8 cellular contexts compared by ENCODE assay signal in genomic region chr17:81512984-81513668, GRCh38. TPM values are rescaled to one million over a fixed set of nuclear protein-coding genes. Genes with fewer than 3 reads are reported as not detected.
DNase-seq lines count a peak whose midpoint lies in the region; ATAC-seq, FAIRE-seq and TF ChIP-seq lines count a peak whose summit lies in the region.

No MANE protein-coding gene starts in this region.

- peak overlapping the region; percentile 88 for H3K4me3 Mint-ChIP-seq in activated CD8-positive, alpha-beta T cell treated with anti-CD3 and anti-CD28 coated beads, Interleukin-2, amount 10 ng/mL, durations not matched to agents 7 days and 5 days

- dilution Hi-C loops in endothelial cell of umbilical vein (cut with MboI; ENCODE audit: extremely low pct_ligation_motif_present, low sequenced_read_pairs) = no loop called here

- H3K4me3 ChIP-seq in BLaER1 (peak overlapping the region; percentile 97), endothelial cell of umbilical vein (replicated peaks in 1 of 3; ENCODE audit: insufficient read depth in 1 of 3, low read depth in 1 of 3, low read length in 3 of 3) (peak overlapping the region in 2 of 3 experiments; percentile 39 to 55), mucosa of rectum (ENCODE audit: low read length in 2 of 2) (peak overlapping the region; percentile 77 to 81), suprapubic skin (peak overlapping the region; percentile 96)

- POLR2A ChIA-PET in activated CD8-positive, alpha-beta T cell treated with anti-CD3 and anti-CD28 coated beads, Interleukin-2, amount 10 ng/mL, durations not matched to agents 7 days and 5 days (lab: Charles Lee) = interaction anchor here (0.9 to 3.0 kb wide), 6 partner anchors 8 to 356 kb away, joined by 3 to 13 read pairs (median 4); no protein-coding TSS in a partner anchor
- POLR2A ChIA-PET in endothelial cell of umbilical vein (lab: Charles Lee) = interaction anchor here (0.6 to 1.9 kb wide), 11 partner anchors 10 to 380 kb away, joined by 3 to 10 read pairs (median 3); partner anchors contain the start of gene BAHCC1

- H3K27me3 Mint-ChIP-seq in activated CD8-positive, alpha-beta T cell treated with anti-CD3 and anti-CD28 coated beads, Interleukin-2, amount 10 ng/mL, durations not matched to agents 7 days and 5 days (ENCODE audit: low read depth) = no peaks in the 10 kb centered on the region

- H3K27ac ChIP-seq in BLaER1 (peak overlapping the region; percentile 98), endothelial cell of umbilical vein (ENCODE audit: insufficient read depth, low read depth, low read length) (peak overlapping the region; percentile 60), mucosa of rectum (ENCODE audit: low read depth in 2 of 2, low read length in 2 of 2) (peak overlapping the region; percentile 100), suprapubic skin (peak overlapping the region; percentile 95)

- H3K9ac ChIP-seq in BLaER1 (peak overlapping the region; percentile 96), endothelial cell of umbilical vein (replicated peaks; ENCODE audit: extremely low read depth, insufficient read depth, low read length) (peak overlapping the region; percentile 56), mucosa of rectum (ENCODE audit: low read depth in 1 of 2, low read length in 2 of 2) (peak overlapping the region; percentile 97 to 99)

- peak overlapping the region; percentile 99 for H3K4me2 ChIP-seq in BLaER1
- H3K4me2 ChIP-seq in endothelial cell of umbilical vein (ENCODE audit: insufficient read depth, low read length) = peak overlapping the region; percentile 73

- FAIRE-seq in endothelial cell of umbilical vein (lab: Jason Lieb, UNC) = peak; percentile 81

- DNase-seq in NCI-H2171 (lab: John Stamatoyannopoulos, UW) (peak; percentile 61), endothelial cell of umbilical vein (ENCODE audit: low read depth, low spot score) (no peak), suprapubic skin (ENCODE audit: low spot score in 2 of 2) (peak in 1 of 2 donors; percentile 91)
- peak; percentile 85 for DNase-seq in activated CD8-positive, alpha-beta T cell treated with anti-CD3 and anti-CD28 coated beads, Interleukin-2, amount 10 ng/mL, durations not matched to agents 7 days and 5 days

- intact Hi-C loops in endothelial cell of umbilical vein (cut with micrococcal nuclease) = loop anchor here (1.0 to 5.0 kb wide), 3 partner anchors 54 to 261 kb away; no protein-coding TSS in a partner anchor

- H2AFZ ChIP-seq in endothelial cell of umbilical vein (ENCODE audit: low read depth, low read length) = no peak overlapping the region

- 4% methylated on average over 17 of the region's 68 CpGs for WGBS in suprapubic skin

- peak; percentile 3 for ATAC-seq in GM21423 (IDR thresholded peaks at IDR 0.05; ENCODE audit: unreplicated experiment)
- peak; percentile 25 for ATAC-seq in activated CD8-positive, alpha-beta T cell treated with anti-CD3 and anti-CD28 coated beads, Interleukin-2, amount 10 ng/mL, durations not matched to agents 7 days and 5 days
- ATAC-seq in HG02678 (IDR thresholded peaks at IDR 0.05; ENCODE audit: unreplicated experiment) = no peak

- BruUV-seq in endothelial cell of umbilical vein (replicated peaks; lab: Mats Ljungman, UMichigan) = TSS peak; percentile 1

- H3K4me1 ChIP-seq in BLaER1 (peaks cover 46% of the 10 kb centered on the region), endothelial cell of umbilical vein (ENCODE audit: control insufficient read depth, extremely low read depth, insufficient read depth, low read length) (peaks cover 36% of the 10 kb centered on the region), mucosa of rectum (ENCODE audit: control insufficient read depth in 2 of 2, insufficient read depth in 2 of 2, low read length in 2 of 2) (peaks cover 43 to 44% of the 10 kb centered on the region in 2 donors), suprapubic skin (peaks cover 77% of the 10 kb centered on the region)

- H3K36me3 Mint-ChIP-seq in activated CD8-positive, alpha-beta T cell treated with anti-CD3 and anti-CD28 coated beads, Interleukin-2, amount 10 ng/mL, durations not matched to agents 7 days and 5 days (ENCODE audit: low read depth) = peaks cover 50% of the 10 kb centered on the region

- H3K36me3 ChIP-seq in BLaER1 = peaks cover 40% of the 10 kb centered on the region
- H3K36me3 ChIP-seq in endothelial cell of umbilical vein (ENCODE audit: control insufficient read depth in 2 of 2, extremely low read depth in 1 of 2, insufficient read depth in 2 of 2, low read length in 2 of 2) = peaks cover 15 to 24% of the 10 kb centered on the region in 2 experiments
- peaks cover 36 to 38% of the 10 kb centered on the region in 2 donors for H3K36me3 ChIP-seq in mucosa of rectum (ENCODE audit: control insufficient read depth in 2 of 2, insufficient read depth in 2 of 2, low read length in 2 of 2)
- H3K36me3 ChIP-seq in suprapubic skin = peaks cover 20% of the 10 kb centered on the region

- TF ChIP-seq POLR2A in endothelial cell of umbilical vein (IDR thresholded peaks at IDR 0.05; ENCODE audit: low read depth, low read length) (no peak), suprapubic skin (IDR thresholded peaks at IDR 0.05) (peak in 1 of 2 donors; percentile 27)

- H3K9me3 ChIP-seq in BLaER1 = peaks cover 9% of the 10 kb centered on the region; the same call in 1 of the 2 replicates
- H3K9me3 ChIP-seq in endothelial cell of umbilical vein (replicated peaks; ENCODE audit: control insufficient read depth, insufficient read depth, low read length) = no peaks in the 10 kb centered on the region
- H3K9me3 ChIP-seq in mucosa of rectum (ENCODE audit: control insufficient read depth in 2 of 2, low read length in 2 of 2) = no peaks in the 10 kb centered on the region
- no peaks in the 10 kb centered on the region for H3K9me3 ChIP-seq in suprapubic skin

- H4K20me1 ChIP-seq in BLaER1 (peaks cover 61% of the 10 kb centered on the region), endothelial cell of umbilical vein (replicated peaks; ENCODE audit: control insufficient read depth, extremely low read depth, insufficient read depth, low read length) (peaks cover 2% of the 10 kb centered on the region)

- peaks cover 32% of the 10 kb centered on the region for H3K4me1 Mint-ChIP-seq in activated CD8-positive, alpha-beta T cell treated with anti-CD3 and anti-CD28 coated beads, Interleukin-2, amount 10 ng/mL, durations not matched to agents 7 days and 5 days (ENCODE audit: low read depth)

- TF ChIP-seq CTCF in endothelial cell of umbilical vein (IDR thresholded peaks at IDR 0.05; ENCODE audit: extremely low read depth in 1 of 2, insufficient read depth in 1 of 2, low read depth in 1 of 2, low read length in 2 of 2) (no peak), suprapubic skin (IDR thresholded peaks at IDR 0.05) (no peak)

- H3K9me3 Mint-ChIP-seq in activated CD8-positive, alpha-beta T cell treated with anti-CD3 and anti-CD28 coated beads, Interleukin-2, amount 10 ng/mL, durations not matched to agents 7 days and 5 days (ENCODE audit: insufficient read depth) = no peaks in the 10 kb centered on the region

- H3K27ac Mint-ChIP-seq in activated CD8-positive, alpha-beta T cell treated with anti-CD3 and anti-CD28 coated beads, Interleukin-2, amount 10 ng/mL, durations not matched to agents 7 days and 5 days = peak overlapping the region; percentile 94

- no peaks in the 10 kb centered on the region for H3K9me1 ChIP-seq in endothelial cell of umbilical vein (replicated peaks; ENCODE audit: control insufficient read depth, extremely low read depth, insufficient read depth, low read length)

- CTCF ChIA-PET in activated CD8-positive, alpha-beta T cell treated with anti-CD3 and anti-CD28 coated beads, Interleukin-2, amount 10 ng/mL, durations not matched to agents 7 days and 5 days (lab: Charles Lee) = interaction anchor here (1.1 to 3.9 kb wide), 3 partner anchors 28 to 220 kb away, joined by 3 to 14 read pairs (median 3); no protein-coding TSS in a partner anchor
- CTCF ChIA-PET in endothelial cell of umbilical vein (lab: Charles Lee) = interaction anchor here (1.0 to 2.4 kb wide), 4 partner anchors 28 to 258 kb away, joined by 3 to 11 read pairs (median 3); no protein-coding TSS in a partner anchor

- no peak for TF ChIP-seq EP300 in suprapubic skin (IDR thresholded peaks at IDR 0.05)

- peaks cover 61% of the 10 kb centered on the region for H3K79me2 ChIP-seq in endothelial cell of umbilical vein (ENCODE audit: control insufficient read depth, insufficient read depth, low read length)

- H3K27me3 ChIP-seq in BLaER1 (no peaks in the 10 kb centered on the region), endothelial cell of umbilical vein (ENCODE audit: control insufficient read depth in 2 of 2, insufficient read depth in 2 of 2, low read length in 2 of 2) (no peaks in the 10 kb centered on the region), mucosa of rectum (ENCODE audit: control insufficient read depth in 2 of 2, insufficient read depth in 2 of 2, low read length in 2 of 2) (no peaks in the 10 kb centered on the region), suprapubic skin (no peaks in the 10 kb centered on the region)

RNA-seq across cellular contexts. Expression of gene ACTG1, which starts 0.5 kb away (rescaled TPM):
- total RNA-seq in activated CD8-positive, alpha-beta T cell treated with anti-CD3 and anti-CD28 coated beads, Interleukin-2, amount 10 ng/mL, durations not matched to agents 7 days and 5 days = 1,000 to 10,000 TPM; 5,147 to 5,318 TPM
- total RNA-seq in endothelial cell of umbilical vein (6,127 and 6,180 TPM in 2 replicates), suprapubic skin (1,000 to 10,000 TPM; 2,659 to 6,485 (median 4,163) TPM)
- 7,850 and 10,663 TPM in 2 replicates for polyA plus RNA-seq in endothelial cell of umbilical vein
- 8,486 and 8,491 TPM in 2 replicates for polyA plus RNA-seq in endothelial cell of umbilical vein (2011; cell fraction: cytosol; rRNA removed)
- polyA plus RNA-seq in endothelial cell of umbilical vein (2011; cell fraction: nucleus; rRNA removed) = 3,539 and 4,015 TPM in 2 replicates
- polyA plus RNA-seq in endothelial cell of umbilical vein (2012) = 6,029 and 7,831 TPM in 2 replicates
- 1,957 and 3,242 TPM in 2 replicates for polyA minus RNA-seq in endothelial cell of umbilical vein
- polyA minus RNA-seq in endothelial cell of umbilical vein (2011; cell fraction: cytosol; rRNA and poly(A)+ RNA removed) = 776 TPM
- polyA minus RNA-seq in endothelial cell of umbilical vein (2011; cell fraction: nucleus; rRNA and poly(A)+ RNA removed) = 664 and 1,635 TPM in 2 replicates

RNA-seq across cellular contexts. Expression of gene FSCN2, which starts 15.1 kb away (rescaled TPM):
- under 1 TPM; 0.52 to 0.74 TPM for total RNA-seq in activated CD8-positive, alpha-beta T cell treated with anti-CD3 and anti-CD28 coated beads, Interleukin-2, amount 10 ng/mL, durations not matched to agents 7 days and 5 days
- total RNA-seq in endothelial cell of umbilical vein (0.58 and 0.71 TPM in 2 replicates), suprapubic skin (1 to 10 TPM in 3 of 4 donors, under 1 TPM in 1; 0.52 to 4.7 (median 3.3) TPM)
- 0.32 and 0.46 TPM in 2 replicates for polyA plus RNA-seq in endothelial cell of umbilical vein
- 0.06 and 0.10 TPM in 2 replicates for polyA plus RNA-seq in endothelial cell of umbilical vein (2011; cell fraction: cytosol; rRNA removed)
- polyA plus RNA-seq in endothelial cell of umbilical vein (2011; cell fraction: nucleus; rRNA removed) = 0.43 and 0.87 TPM in 2 replicates
- 0.12 and 0.25 TPM in 2 replicates for polyA plus RNA-seq in endothelial cell of umbilical vein (2012)
- polyA minus RNA-seq in endothelial cell of umbilical vein = 0.41 TPM in 1 of 2 replicates, not detected in the other
- polyA minus RNA-seq in endothelial cell of umbilical vein (2011; cell fraction: cytosol; rRNA and poly(A)+ RNA removed) = 1.1 TPM
- polyA minus RNA-seq in endothelial cell of umbilical vein (2011; cell fraction: nucleus; rRNA and poly(A)+ RNA removed) = 0.67 and 1.4 TPM in 2 replicates

RNA-seq across cellular contexts. Expression of gene FAAP100, which starts 39.0 kb away (rescaled TPM):
- 10 to 100 TPM; 39.2 to 43.6 TPM for total RNA-seq in activated CD8-positive, alpha-beta T cell treated with anti-CD3 and anti-CD28 coated beads, Interleukin-2, amount 10 ng/mL, durations not matched to agents 7 days and 5 days
- total RNA-seq in endothelial cell of umbilical vein (50.2 and 54.3 TPM in 2 replicates), suprapubic skin (10 to 100 TPM; 33.0 to 44.2 (median 37.7) TPM)
- 35.4 and 40.4 TPM in 2 replicates for polyA plus RNA-seq in endothelial cell of umbilical vein
- 18.0 and 31.7 TPM in 2 replicates for polyA plus RNA-seq in endothelial cell of umbilical vein (2011; cell fraction: cytosol; rRNA removed)
- polyA plus RNA-seq in endothelial cell of umbilical vein (2011; cell fraction: nucleus; rRNA removed) = 58.5 and 65.6 TPM in 2 replicates
- 17.9 and 28.1 TPM in 2 replicates for polyA plus RNA-seq in endothelial cell of umbilical vein (2012)
- polyA minus RNA-seq in endothelial cell of umbilical vein = 21.6 and 30.8 TPM in 2 replicates
- 7.8 TPM for polyA minus RNA-seq in endothelial cell of umbilical vein (2011; cell fraction: cytosol; rRNA and poly(A)+ RNA removed)
- polyA minus RNA-seq in endothelial cell of umbilical vein (2011; cell fraction: nucleus; rRNA and poly(A)+ RNA removed) = 34.6 and 44.7 TPM in 2 replicates

Comparison
In these comparisons a context has a peak if more than half of its experiments do, and no peak if none do; other contexts are left out.
1. H3K4me3 ChIP-seq: peak in every context shown above with its lines; median percentile 97 in BLaER1; 96 in suprapubic skin; 79 in mucosa of rectum; 47 in endothelial cell of umbilical vein.